ENCODE assay signal across 9 cellular contexts in the genomic region with DNA sequence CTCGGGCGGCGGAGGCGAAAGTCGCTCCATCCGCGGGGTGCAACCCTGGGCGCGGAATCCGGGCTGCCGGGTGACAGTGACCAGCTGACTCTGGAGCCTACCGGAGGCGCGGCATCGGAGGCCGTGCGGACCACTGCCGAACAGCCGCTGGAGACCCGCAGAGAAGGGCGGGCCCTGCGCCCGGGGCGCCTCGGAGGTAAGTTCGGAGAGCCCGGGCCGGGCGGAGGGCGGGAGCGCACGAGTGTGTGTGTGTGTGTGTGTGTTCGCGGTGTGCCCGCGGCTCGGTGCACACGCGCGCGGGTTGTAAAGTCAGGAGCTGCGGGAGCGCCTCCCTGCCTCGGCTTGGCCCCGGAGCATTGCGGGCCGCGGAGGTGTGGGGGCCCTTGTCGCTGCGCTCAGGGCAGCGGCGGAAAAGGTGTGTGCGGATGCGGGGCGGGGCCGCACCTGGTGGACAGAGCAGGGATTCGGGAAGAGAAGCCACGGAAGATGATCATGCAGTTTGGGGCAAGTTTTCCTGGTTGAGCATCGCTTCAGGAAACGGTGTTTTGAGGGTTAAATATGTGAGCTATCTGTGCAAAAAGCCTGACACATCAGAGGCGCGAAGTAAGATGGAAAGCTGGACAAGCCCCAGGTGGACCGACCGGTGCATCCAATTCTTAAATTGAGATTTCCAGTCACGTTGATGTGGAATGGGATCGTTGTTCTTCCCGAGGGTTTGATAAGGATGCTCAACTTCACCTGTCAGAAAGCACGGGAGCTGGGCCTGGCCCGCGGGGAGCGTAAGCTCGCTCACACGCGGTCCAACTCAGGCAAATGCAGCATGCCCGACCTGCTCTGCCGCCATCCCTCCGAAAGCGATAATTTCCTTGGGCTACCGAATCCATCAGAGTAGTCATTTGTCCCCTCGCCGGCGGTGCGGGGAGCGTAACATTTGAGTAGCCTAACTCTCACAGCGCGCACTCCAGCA. TPM values are rescaled to one million over a fixed set of nuclear protein-coding genes. Genes with fewer than 3 reads are reported as not detected.
DNase-seq lines count a peak whose midpoint lies in the region; ATAC-seq, FAIRE-seq and TF ChIP-seq lines count a peak whose summit lies in the region.
"Had no signal": no experiment of that assay in that cellular context is flagged by ENCODE, and none has a peak within 500 bp of the region (broad histone marks: within the 10 kb centered on the region; RNA-seq: fewer than 3 reads in every experiment).

No MANE protein-coding gene starts in this region.

- H3K4me1 ChIP-seq in tibial artery, result peaks cover 0 to 21% (median 17%) of the 10 kb centered on the region in 4 donors

- DNase-seq in activated T-cell treated with anti-CD3 and anti-CD28 coated beads for 48 hours (ENCODE audit: low read depth) (peak; percentile 4), activated T-cell treated with anti-CD3 and anti-CD28 coated beads for 4 hours (no peak), MCF 10A (ENCODE audit: unreplicated experiment) (no peak), kidney epithelial cell (ENCODE audit: low read depth) (no peak), tibial artery (no peak), sciatic nerve (ENCODE audit: low spot score) (no peak), RCC 7860 (ENCODE audit: low spot score) (no peak)
- DNase-seq: DMS79 treated with DMSO at 0.1 percent for 48 hours had no signal

- H3K9me3 ChIP-seq in tibial artery, result no peaks in the 10 kb centered on the region

- H3K27me3 Mint-ChIP-seq in MCF 10A (ENCODE audit: insufficient read depth, unreplicated experiment), result peaks cover 62% of the 10 kb centered on the region

- intact Hi-C loops in MCF 10A (cut with micrococcal nuclease), result no loop called here
- intact Hi-C loops in tibial artery (cut with DNase I; ENCODE audit: low total_unique reads), result no loop called here
- intact Hi-C loops in sciatic nerve (cut with DNase I), result no loop called here

- H3K4me1 Mint-ChIP-seq in MCF 10A (ENCODE audit: insufficient read depth, unreplicated experiment), result no peaks in the 10 kb centered on the region

- H3K9me3 Mint-ChIP-seq in MCF 10A (ENCODE audit: unreplicated experiment), result no peaks in the 10 kb centered on the region

- H3K27me3 ChIP-seq in kidney epithelial cell (ENCODE audit: control insufficient read depth, insufficient read depth, low read length) (peaks cover 43% of the 10 kb centered on the region), tibial artery (peaks cover 0 to 47% of the 10 kb centered on the region in 2 donors)

- POLR2A ChIA-PET in MCF 10A (lab: Yijun Ruan, JAX), result no interaction called here

- ATAC-seq in GM21423 (IDR thresholded peaks at IDR 0.05; ENCODE audit: unreplicated experiment) (no peak), sciatic nerve (no peak)

- TF ChIP-seq CTCF in MCF 10A (IDR thresholded peaks at IDR 0.05; ENCODE audit: unreplicated experiment) (no peak), kidney epithelial cell (IDR thresholded peaks at IDR 0.05; ENCODE audit: insufficient read depth, low read length, poor library complexity, severe bottlenecking) (no peak), tibial artery (IDR thresholded peaks at IDR 0.05) (peak in 1 of 2 experiments; percentile 3)

- no TSS peak for BruUV-seq in MCF 10A (replicated peaks; lab: Mats Ljungman, UMichigan)

- CTCF ChIA-PET in MCF 10A (lab: Yijun Ruan, JAX), result no interaction called here

- no peaks in the 10 kb centered on the region for H3K36me3 Mint-ChIP-seq in MCF 10A (ENCODE audit: insufficient read depth, unreplicated experiment)

- H3K27ac ChIP-seq in tibial artery, result no peak overlapping the region

- no peak overlapping the region for H3K27ac Mint-ChIP-seq in MCF 10A (ENCODE audit: low read depth, unreplicated experiment)

- no peaks in the 10 kb centered on the region for H3K36me3 ChIP-seq in kidney epithelial cell (ENCODE audit: control insufficient read depth, insufficient read depth, low read length)
- no peaks in the 10 kb centered on the region for H3K36me3 ChIP-seq in tibial artery

- no peak for FAIRE-seq in RCC 7860 (lab: Jason Lieb, UNC)

- H3K4me3 Mint-ChIP-seq in MCF 10A (ENCODE audit: unreplicated experiment), result peak overlapping the region; percentile 15

- H3K4me3 ChIP-seq in kidney epithelial cell (ENCODE audit: low read depth, low read length) (peak overlapping the region; percentile 27), tibial artery (peak overlapping the region; percentile 41 to 54)

RNA-seq across cellular contexts. Expression of gene MINAR1, which starts 0.5 kb away (rescaled TPM):
- 0.47 and 0.49 TPM in 2 replicates for total RNA-seq in MCF 10A (2022)
- 0.75 and 0.96 TPM in 2 replicates for total RNA-seq in kidney epithelial cell
- 0.98 TPM for total RNA-seq in sciatic nerve
